In genomic region chr20:60238992-60239655, GRCh38 we compare ENCODE assay signal across 19 cellular contexts.
DNase-seq lines count a peak whose midpoint lies in the region; ATAC-seq and TF ChIP-seq lines count a peak whose summit lies in the region.
"Had no signal": no experiment of that assay in that cellular context is flagged by ENCODE, and none has a peak within 500 bp of the region (broad histone marks: within the 10 kb centered on the region; RNA-seq: fewer than 3 reads in every experiment).

No MANE protein-coding gene starts in this region.

- DNase-seq in activated CD4-positive, alpha-beta T cell treated with anti-CD3 and anti-CD28 coated beads, Interleukin-2, amount 10 ng/mL, durations not matched to agents 7 days and 5 days: no peak
- DNase-seq in activated CD4-positive, alpha-beta T cell treated with anti-CD3 and anti-CD28 coated beads for 36 hours: no peak
- peak; percentile 75 for DNase-seq in MG63
- peak; percentile 12 for DNase-seq in astrocyte of the cerebellum (ENCODE audit: low read depth)
- peak; percentile 49 to 88 for DNase-seq in vagina (ENCODE audit: extremely low spot score in 2 of 2)
- no peak for DNase-seq in activated gamma-delta T cell (lab: John Stamatoyannopoulos, UW)
- no peak for DNase-seq in activated gamma-delta T cell treated with Interleukin-2 at 50 U/mL for 16 hours
- no peak for DNase-seq in activated CD4-positive, CD25-positive, alpha-beta regulatory T cell (lab: John Stamatoyannopoulos, UW)
- DNase-seq: H9, NCI-H1105 treated with DMSO at 0.1 percent for 48 hours, NCI-H187, NCI-H2171, NCI-H82, Peyer's patch, Right ventricle myocardium superior, SK-N-SH had no signal

- no peak overlapping the region for H3K4me3 Mint-ChIP-seq in activated CD4-positive, alpha-beta T cell treated with anti-CD3 and anti-CD28 coated beads, Interleukin-2, amount 10 ng/mL, durations not matched to agents 7 days and 5 days
- H3K4me3 Mint-ChIP-seq in activated CD4-positive, alpha-beta T cell treated with anti-CD3 and anti-CD28 coated beads for 36 hours: no peak overlapping the region
- H3K4me3 Mint-ChIP-seq: H9 had no signal

- ATAC-seq in activated CD4-positive, alpha-beta T cell treated with anti-CD3 and anti-CD28 coated beads for 36 hours: no peak
- ATAC-seq: GM12878 had no signal

- POLR2A ChIA-PET in activated CD4-positive, alpha-beta T cell treated with anti-CD3 and anti-CD28 coated beads, Interleukin-2, amount 10 ng/mL, durations not matched to agents 7 days and 5 days (lab: Charles Lee): no interaction called here
- POLR2A ChIA-PET in activated CD4-positive, alpha-beta T cell treated with anti-CD3 and anti-CD28 coated beads for 36 hours (lab: Charles Lee): no interaction called here

- CTCF ChIA-PET in activated CD4-positive, alpha-beta T cell treated with anti-CD3 and anti-CD28 coated beads, Interleukin-2, amount 10 ng/mL, durations not matched to agents 7 days and 5 days (lab: Charles Lee): no interaction called here
- CTCF ChIA-PET in activated CD4-positive, alpha-beta T cell treated with anti-CD3 and anti-CD28 coated beads for 36 hours (lab: Charles Lee): no interaction called here

- no peaks in the 10 kb centered on the region for H3K4me1 ChIP-seq in vagina
- H3K4me1 ChIP-seq: Peyer's patch had no signal

- H3K4me1 Mint-ChIP-seq in activated CD4-positive, alpha-beta T cell treated with anti-CD3 and anti-CD28 coated beads, Interleukin-2, amount 10 ng/mL, durations not matched to agents 7 days and 5 days: no peaks in the 10 kb centered on the region
- no peaks in the 10 kb centered on the region for H3K4me1 Mint-ChIP-seq in activated CD4-positive, alpha-beta T cell treated with anti-CD3 and anti-CD28 coated beads for 36 hours

- no peaks in the 10 kb centered on the region for H3K9me3 Mint-ChIP-seq in activated CD4-positive, alpha-beta T cell treated with anti-CD3 and anti-CD28 coated beads, Interleukin-2, amount 10 ng/mL, durations not matched to agents 7 days and 5 days
- H3K9me3 Mint-ChIP-seq in activated CD4-positive, alpha-beta T cell treated with anti-CD3 and anti-CD28 coated beads for 36 hours (ENCODE audit: low read depth): no peaks in the 10 kb centered on the region
- H3K9me3 Mint-ChIP-seq: H9 had no signal

- H3K36me3 Mint-ChIP-seq in activated CD4-positive, alpha-beta T cell treated with anti-CD3 and anti-CD28 coated beads, Interleukin-2, amount 10 ng/mL, durations not matched to agents 7 days and 5 days (ENCODE audit: low read depth): no peaks in the 10 kb centered on the region
- H3K36me3 Mint-ChIP-seq in activated CD4-positive, alpha-beta T cell treated with anti-CD3 and anti-CD28 coated beads for 36 hours (ENCODE audit: low read depth): no peaks in the 10 kb centered on the region

- intact Hi-C loops in activated CD4-positive, alpha-beta T cell treated with anti-CD3 and anti-CD28 coated beads for 36 hours (cut with DNase I, micrococcal nuclease): no loop called here
- intact Hi-C loops in vagina (cut with DNase I): no loop called here

- no peak overlapping the region for H3K27ac ChIP-seq in vagina
- H3K27ac ChIP-seq: 22Rv1; BLaER1 treated with 17β-estradiol and CSF1 and Interleukin-3, amounts not matched to agents 10 nM and 100 nM; Peyer's patch had no signal

- peak overlapping the region; percentile 6 for H3K27ac Mint-ChIP-seq in activated CD4-positive, alpha-beta T cell treated with anti-CD3 and anti-CD28 coated beads, Interleukin-2, amount 10 ng/mL, durations not matched to agents 7 days and 5 days
- H3K27ac Mint-ChIP-seq in activated CD4-positive, alpha-beta T cell treated with anti-CD3 and anti-CD28 coated beads for 36 hours: no peak overlapping the region

- no peak overlapping the region for H3K4me3 ChIP-seq in MG63
- H3K4me3 ChIP-seq in astrocyte of the cerebellum (ENCODE audit: low read depth, low read length): no peak overlapping the region
- H3K4me3 ChIP-seq in vagina: no peak overlapping the region
- H3K4me3 ChIP-seq: BLaER1 treated with 17β-estradiol and CSF1 and Interleukin-3, amounts not matched to agents 10 nM and 100 nM; GM12878; Peyer's patch had no signal

- no peaks in the 10 kb centered on the region for H3K9me3 ChIP-seq in MG63
- H3K9me3 ChIP-seq in vagina: no peaks in the 10 kb centered on the region
- H3K9me3 ChIP-seq: BLaER1 treated with 17β-estradiol and CSF1 and Interleukin-3, amounts not matched to agents 10 nM and 100 nM; SK-N-SH had no signal

- no peaks in the 10 kb centered on the region for H3K36me3 ChIP-seq in MG63
- H3K36me3 ChIP-seq in vagina: no peaks in the 10 kb centered on the region
- H3K36me3 ChIP-seq: Peyer's patch had no signal

- 0 out of 2 replicates have a peak, but pooled peaks cover 3% of the 10 kb centered on the region for H3K27me3 ChIP-seq in MG63
- H3K27me3 ChIP-seq in vagina: no peaks in the 10 kb centered on the region
- H3K27me3 ChIP-seq: BLaER1 treated with 17β-estradiol and CSF1 and Interleukin-3, amounts not matched to agents 10 nM and 100 nM; Peyer's patch had no signal

- TF ChIP-seq POLR2A in vagina (IDR thresholded peaks at IDR 0.05): no peak

- H3K27me3 Mint-ChIP-seq in activated CD4-positive, alpha-beta T cell treated with anti-CD3 and anti-CD28 coated beads, Interleukin-2, amount 10 ng/mL, durations not matched to agents 7 days and 5 days: peaks cover 2% of the 10 kb centered on the region
- H3K27me3 Mint-ChIP-seq in activated CD4-positive, alpha-beta T cell treated with anti-CD3 and anti-CD28 coated beads for 36 hours: peaks cover 2% of the 10 kb centered on the region

- in situ Hi-C loops in astrocyte of the cerebellum (cut with HindIII; ENCODE audit: low sequenced_read_pairs): no loop called here

- no peak for TF ChIP-seq CTCF in astrocyte of the cerebellum (IDR thresholded peaks at IDR 0.05; ENCODE audit: low read depth, low read length, missing control alignments)
- no peak for TF ChIP-seq CTCF in vagina (IDR thresholded peaks at IDR 0.05)

Comparison
In these comparisons a context has a peak if more than half of its experiments do, and no peak if none do; other contexts are left out.
1. DNase-seq: peak in MG63 (single experiment), astrocyte of the cerebellum (single experiment) and vagina (2 of 2); none in activated CD4-positive, alpha-beta T cell treated with anti-CD3 and anti-CD28 coated beads, Interleukin-2, amount 10 ng/mL, durations not matched to agents 7 days and 5 days (single experiment), activated CD4-positive, alpha-beta T cell treated with anti-CD3 and anti-CD28 coated beads for 36 hours (single experiment), activated gamma-delta T cell (single experiment), activated gamma-delta T cell treated with Interleukin-2 at 50 U/mL for 16 hours (single experiment) and activated CD4-positive, CD25-positive, alpha-beta regulatory T cell (0 of 4).